In the genomic region with DNA sequence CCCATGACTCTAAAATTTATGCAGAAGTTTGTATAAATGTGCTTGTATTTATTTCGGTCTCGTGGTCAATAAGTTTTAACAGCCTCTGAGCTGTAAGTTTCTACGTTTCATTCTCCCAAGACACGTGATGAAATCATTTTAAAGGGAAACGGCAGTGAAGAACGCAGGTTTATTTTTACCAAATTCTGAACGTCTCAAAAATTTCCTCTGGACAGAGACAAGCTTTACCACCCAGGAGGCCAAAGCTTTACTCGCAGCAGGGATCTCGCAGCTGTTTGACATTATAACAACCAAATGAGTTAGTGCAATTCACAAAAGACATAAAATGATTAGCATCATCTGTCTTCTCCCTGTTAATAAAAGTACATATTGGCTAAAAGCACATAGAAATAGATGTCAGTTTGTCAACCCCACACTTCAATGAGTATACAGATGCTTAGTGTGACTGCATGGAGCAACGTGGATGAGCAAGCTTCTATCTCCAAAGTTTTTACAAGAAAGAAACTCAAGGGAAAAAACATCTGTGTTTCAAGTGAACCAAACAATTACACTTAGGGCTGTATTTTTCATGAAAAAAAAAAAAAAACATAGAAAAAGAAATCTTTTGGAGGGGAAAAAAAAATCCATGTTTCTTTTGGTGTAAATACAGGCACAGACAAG, we compare ENCODE assay signal across 17 cellular contexts. TPM values are rescaled to one million over a fixed set of nuclear protein-coding genes. Genes with fewer than 3 reads are reported as not detected.
DNase-seq lines count a peak whose midpoint lies in the region; ATAC-seq and TF ChIP-seq lines count a peak whose summit lies in the region.
"Had no signal": no experiment of that assay in that cellular context is flagged by ENCODE, and none has a peak within 500 bp of the region (broad histone marks: within the 10 kb centered on the region; RNA-seq: fewer than 3 reads in every experiment).

No MANE protein-coding gene starts in this region.

- peaks cover 16 to 32% (median 24%) of the 10 kb centered on the region in 5 donors for H3K27me3 Mint-ChIP-seq in naive thymus-derived CD8-positive, alpha-beta T cell

- H3K27ac Mint-ChIP-seq in naive thymus-derived CD8-positive, alpha-beta T cell: no peak overlapping the region
- H3K27ac Mint-ChIP-seq: IgD-negative memory B cell had no signal

- no peak for TF ChIP-seq CTCF in left ventricle myocardium inferior (IDR thresholded peaks at IDR 0.05; ENCODE audit: borderline replicate concordance)
- TF ChIP-seq CTCF in esophagus squamous epithelium (IDR thresholded peaks at IDR 0.05): no peak

- H3K4me1 Mint-ChIP-seq in naive thymus-derived CD8-positive, alpha-beta T cell: peaks cover 3 to 9% (median 8%) of the 10 kb centered on the region in 4 donors

- POLR2A ChIA-PET in naive thymus-derived CD8-positive, alpha-beta T cell (lab: Charles Lee): no interaction called here

- no peak for TF ChIP-seq POLR2A in esophagus squamous epithelium (IDR thresholded peaks at IDR 0.05)

- H2AFZ ChIP-seq in neuron (ENCODE audit: low read depth, low read length): peak overlapping the region; percentile 97

- intact Hi-C loops in left ventricle myocardium inferior (cut with micrococcal nuclease): loop anchor here (10.0 kb wide), 1 partner anchor 179 kb away; no protein-coding TSS in a partner anchor
- intact Hi-C loops in Right ventricle myocardium inferior (cut with DNase I): loop anchor here (10.0 kb wide), 1 partner anchor 89 kb away; no protein-coding TSS in a partner anchor
- intact Hi-C loops in esophagus squamous epithelium (cut with DNase I): loop anchor here (5.0 kb wide), 1 partner anchor 186 kb away; no protein-coding TSS in a partner anchor
- intact Hi-C loops in aorta (cut with DNase I): loop anchor here (5.0 to 10.0 kb wide), 6 partner anchors 179 to 704 kb away; partner anchors contain the start of gene ATPSCKMT (in 1 of the 2)

- WGBS in esophagus squamous epithelium, 2 donors: 62 to 83% methylated on average over 10 of the region's 10 CpGs
- whole genome bisulfite sequencing in aorta, 2 donors: 4 to 5% methylated on average over 10 of the region's 10 CpGs

- no peaks in the 10 kb centered on the region for H3K9me3 Mint-ChIP-seq in naive thymus-derived CD8-positive, alpha-beta T cell
- H3K9me3 Mint-ChIP-seq: activated T-cell treated with anti-CD3 and anti-CD28 coated beads, Interleukin-2, amount 50 U/mL, for 4 hours had no signal

- no peak overlapping the region for H3K4me3 Mint-ChIP-seq in naive thymus-derived CD8-positive, alpha-beta T cell

- H3K9me3 ChIP-seq in left ventricle myocardium inferior (replicated peaks): no peaks in the 10 kb centered on the region
- H3K9me3 ChIP-seq in esophagus squamous epithelium: no peaks in the 10 kb centered on the region
- no peaks in the 10 kb centered on the region for H3K9me3 ChIP-seq in neuron (ENCODE audit: low read length)
- no peaks in the 10 kb centered on the region for H3K9me3 ChIP-seq in aorta (ENCODE audit: control insufficient read depth, low read length)

- DNase-seq in left ventricle myocardium inferior (no peak), Right ventricle myocardium inferior (ENCODE audit: missing footprints) (no peak), esophagus squamous epithelium (lab: John Stamatoyannopoulos, UW) (no peak), aorta (no peak), amygdala (lab: John Stamatoyannopoulos, UW) (no peak), NCI-H1105 (lab: John Stamatoyannopoulos, UW) (no peak)
- no peak for DNase-seq in naive thymus-derived CD8-positive, alpha-beta T cell
- DNase-seq: ACHN; activated T-cell treated with anti-CD3 and anti-CD28 coated beads, Interleukin-2, amount 50 U/mL, for 4 hours; DMS79 treated with DMSO at 0.1 percent for 48 hours; NCI-H1694 treated with DMSO at 0.1 percent for 48 hours; SIG-M5; WERI-Rb-1 had no signal

- H3K27ac ChIP-seq in left ventricle myocardium inferior (replicated peaks) (peak overlapping the region; percentile 91), esophagus squamous epithelium (peak overlapping the region in 3 of 4 donors; percentile 28 to 94 (median 29)), aorta (ENCODE audit: low read depth in 1 of 2, low read length in 2 of 2) (peak overlapping the region; percentile 22 to 60)

- H3K27me3 ChIP-seq in left ventricle myocardium inferior (ENCODE audit: low read depth): peaks cover 25% of the 10 kb centered on the region
- H3K27me3 ChIP-seq in esophagus squamous epithelium: peaks cover 0 to 25% (median 0%) of the 10 kb centered on the region in 4 donors
- H3K27me3 ChIP-seq in neuron (ENCODE audit: insufficient read depth, low read length): peaks cover 3% of the 10 kb centered on the region
- no peaks in the 10 kb centered on the region for H3K27me3 ChIP-seq in aorta (ENCODE audit: control insufficient read depth in 1 of 2, insufficient read depth in 2 of 2, low read length in 1 of 2)

- ATAC-seq in Right ventricle myocardium inferior (no peak), aorta (ENCODE audit: low FRiP score) (no peak)
- ATAC-seq in naive thymus-derived CD8-positive, alpha-beta T cell: no peak
- ATAC-seq: HCT116 had no signal

- peaks cover 66% of the 10 kb centered on the region for H3K4me1 ChIP-seq in left ventricle myocardium inferior
- H3K4me1 ChIP-seq in esophagus squamous epithelium: peaks cover 4 to 39% (median 14%) of the 10 kb centered on the region in 3 donors
- H3K4me1 ChIP-seq in neuron (ENCODE audit: insufficient read depth, low read length): peaks cover 25% of the 10 kb centered on the region
- no peaks in the 10 kb centered on the region for H3K4me1 ChIP-seq in aorta (ENCODE audit: control insufficient read depth in 1 of 2, insufficient read depth in 2 of 2, low read length in 2 of 2)

- H3K36me3 ChIP-seq in left ventricle myocardium inferior: no peaks in the 10 kb centered on the region
- H3K36me3 ChIP-seq in esophagus squamous epithelium: peaks cover 0 to 1% (median 0%) of the 10 kb centered on the region in 3 donors
- H3K36me3 ChIP-seq in neuron (ENCODE audit: insufficient read depth, low read length): no peaks in the 10 kb centered on the region
- no peaks in the 10 kb centered on the region for H3K36me3 ChIP-seq in aorta (ENCODE audit: control insufficient read depth in 1 of 2, insufficient read depth in 2 of 2, low read length in 1 of 2)
- H3K36me3 ChIP-seq: WERI-Rb-1 had no signal

- peaks cover 0 to 5% (median 4%) of the 10 kb centered on the region in 3 donors for H3K36me3 Mint-ChIP-seq in naive thymus-derived CD8-positive, alpha-beta T cell

- peak overlapping the region; percentile 86 for H3K4me3 ChIP-seq in left ventricle myocardium inferior
- H3K4me3 ChIP-seq in esophagus squamous epithelium: peak overlapping the region in 1 of 4 donors; percentile 89
- peak overlapping the region; percentile 78 for H3K4me3 ChIP-seq in neuron (ENCODE audit: low read length)
- H3K4me3 ChIP-seq in aorta (ENCODE audit: low read length in 2 of 2): no peak overlapping the region
- H3K4me3 ChIP-seq: lung had no signal

RNA-seq across cellular contexts. Expression of gene SEMA5A, which starts 2.5 kb away (rescaled TPM):
- total RNA-seq in left ventricle myocardium inferior (43.2 TPM), Right ventricle myocardium inferior (28.6 TPM), esophagus squamous epithelium (1 to 10 TPM; 3.9 to 9.4 (median 8.4) TPM), aorta (10 to 100 TPM; 14.7 to 21.8 TPM)
- 10 to 100 TPM in 1 of 2 donors, 1 to 10 TPM in 1; 1.8 to 10.8 TPM for polyA plus RNA-seq in aorta
- not detected for total RNA-seq in naive thymus-derived CD8-positive, alpha-beta T cell
- polyA plus RNA-seq in naive thymus-derived CD8-positive, alpha-beta T cell: not detected
- polyA plus RNA-seq: IgD-negative memory B cell had no signal

Comparison
In these comparisons a context has a peak if more than half of its experiments do, and no peak if none do; other contexts are left out.
1. H3K27ac ChIP-seq: peak in every context shown above with its lines; median percentile 91 in left ventricle myocardium inferior; 41 in aorta; 29 in esophagus squamous epithelium.
2. H3K4me3 ChIP-seq: peak in left ventricle myocardium inferior (single experiment) and neuron (single experiment); none in aorta (0 of 2).
3. RNA of gene SEMA5A, which starts 2.5 kb away (total RNA-seq): 43.2 TPM in left ventricle myocardium inferior (single experiment), 28.6 TPM in Right ventricle myocardium inferior (single experiment), 14.7 to 21.8 TPM in aorta and 3.9 to 9.4 TPM in esophagus squamous epithelium; not detected in naive thymus-derived CD8-positive, alpha-beta T cell; every median in the first group is over 4 times any median in the second.